ENCODE assay signal across 8 cellular contexts in the genomic region with DNA sequence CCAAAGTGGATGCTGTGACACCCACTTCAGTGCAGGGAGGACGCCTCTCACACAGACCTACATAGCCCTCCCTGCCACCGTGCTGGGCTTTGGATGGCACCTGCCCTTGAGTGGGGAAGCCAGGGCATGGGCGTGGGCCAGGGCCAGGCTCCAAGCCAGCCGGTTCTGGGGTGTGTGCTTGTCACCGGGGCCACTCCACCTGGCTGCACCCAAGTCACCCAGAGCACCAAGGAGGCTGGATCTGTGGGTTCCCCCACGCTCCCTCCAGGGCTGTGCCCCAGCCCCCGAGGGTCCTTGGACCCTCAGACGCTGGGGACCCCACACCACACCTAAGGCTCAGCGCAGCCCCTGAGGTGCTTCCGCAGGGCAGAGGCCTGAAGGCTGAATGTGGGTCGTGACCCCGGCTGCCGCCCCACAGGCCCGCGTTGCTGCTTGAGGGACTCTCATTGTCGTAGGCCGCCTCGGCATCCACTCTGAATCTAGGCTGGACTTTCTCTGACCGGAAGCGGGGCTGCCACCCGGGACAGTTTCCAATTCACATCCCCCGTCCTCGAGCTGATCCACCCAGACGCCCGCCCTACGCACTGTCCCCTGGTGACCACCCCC. TPM values are rescaled to one million over a fixed set of nuclear protein-coding genes. Genes with fewer than 3 reads are reported as not detected.
DNase-seq lines count a peak whose midpoint lies in the region; ATAC-seq, FAIRE-seq and TF ChIP-seq lines count a peak whose summit lies in the region.
"Had no signal": no experiment of that assay in that cellular context is flagged by ENCODE, and none has a peak within 500 bp of the region (broad histone marks: within the 10 kb centered on the region; RNA-seq: fewer than 3 reads in every experiment).

No MANE protein-coding gene starts in this region.

- H3K27ac ChIP-seq in GM12878 (ENCODE audit: control insufficient read depth, insufficient read depth) (no peak overlapping the region), muscle layer of duodenum (ENCODE audit: low read length) (no peak overlapping the region)

- POLR2A ChIA-PET in GM12878 (lab: Charles Lee) = no interaction called here

- WGBS in GM12878 (ENCODE audit: insufficient coverage, insufficient replicate concordance, low lambda C conversion rate, missing lambda C conversion rate) = 39% methylated on average over 26 of the region's 26 CpGs

- no peak for DNase-seq in AG09309 (ENCODE audit: low read depth)
- DNase-seq in GM12878 (ENCODE audit: low read depth, low spot score) = no peak
- no peak for DNase-seq in NCI-H82 treated with DMSO at 0.1 percent for 48 hours (lab: John Stamatoyannopoulos, UW; ENCODE audit: unreplicated experiment)
- DNase-seq: erythroblast, NCI-H524 had no signal

- H3K36me3 ChIP-seq in GM12878 (ENCODE audit: control insufficient read depth in 2 of 2, insufficient read depth in 2 of 2, low read length in 1 of 2) = no peaks in the 10 kb centered on the region
- H3K36me3 ChIP-seq in muscle layer of duodenum (ENCODE audit: control insufficient read depth in 1 of 2, insufficient read depth in 2 of 2, low read length in 2 of 2) = peaks cover 0 to 9% of the 10 kb centered on the region in 2 donors

- TF ChIP-seq POLR2A in GM12878 (IDR thresholded peaks at IDR 0.05; ENCODE audit: low read depth, low read length) = no peak

- intact Hi-C loops in GM12878 (cut with micrococcal nuclease; ENCODE audit: unreplicated experiment) = no loop called here

- in situ Hi-C loops in GM12878 (cut with MboI) = no loop called here

- ATAC-seq in GM12878 (peak; percentile 16; the same call in 2 of the 3 replicates), HG03097 (IDR thresholded peaks at IDR 0.05; ENCODE audit: low FRiP score, unreplicated experiment) (no peak), GM21381 (IDR thresholded peaks at IDR 0.05; ENCODE audit: unreplicated experiment) (no peak)

- H3K4me3 ChIP-seq in AG09309 (ENCODE audit: control insufficient read depth, low read depth, low read length) = peak overlapping the region; percentile 95
- no peak overlapping the region for H3K4me3 ChIP-seq in GM12878
- H3K4me3 ChIP-seq in muscle layer of duodenum (ENCODE audit: low read depth in 1 of 2, low read length in 2 of 2) = peak overlapping the region; percentile 56 to 72

- CTCF ChIA-PET in GM12878 (lab: Yijun Ruan, JAX) = no interaction called here

- no peaks in the 10 kb centered on the region for H4K20me1 ChIP-seq in GM12878 (ENCODE audit: control insufficient read depth, insufficient read depth)

- no peak for FAIRE-seq in GM12878 (lab: Jason Lieb, UNC)

- BruUV-seq in GM12878 (replicated peaks; lab: Mats Ljungman, UMichigan) = no TSS peak

- no peaks in the 10 kb centered on the region for H3K79me2 ChIP-seq in GM12878 (ENCODE audit: control insufficient read depth, insufficient read depth, low read length)

- no peak for TF ChIP-seq CTCF in AG09309 (IDR thresholded peaks at IDR 0.05; ENCODE audit: control insufficient read depth, insufficient read depth, low read depth, low read length, missing control alignments)
- TF ChIP-seq CTCF in GM12878 (IDR thresholded peaks at IDR 0.05 in 2 of 3, conservative IDR thresholded peaks at IDR 0.05 in 1 of 3; ENCODE audit: control insufficient read depth in 2 of 3, extremely low read depth in 1 of 3, insufficient read depth in 1 of 3, low read depth in 3 of 3, low read length in 3 of 3) = no peak

- H3K4me1 ChIP-seq in GM12878 (ENCODE audit: control insufficient read depth, insufficient read depth, low read length) (peaks cover 5% of the 10 kb centered on the region), muscle layer of duodenum (ENCODE audit: control insufficient read depth in 1 of 2, insufficient read depth in 2 of 2, low read length in 2 of 2) (peaks cover 6 to 76% of the 10 kb centered on the region in 2 donors)

- H3K4me2 ChIP-seq in GM12878 (ENCODE audit: control insufficient read depth, insufficient read depth) = no peak overlapping the region

- no peak overlapping the region for H2AFZ ChIP-seq in GM12878 (ENCODE audit: control insufficient read depth, low read depth, low read length)

- H3K9ac ChIP-seq in GM12878 (ENCODE audit: control insufficient read depth, insufficient read depth, low read length) = no peak overlapping the region

- no peak for TF ChIP-seq EP300 in GM12878 (IDR thresholded peaks at IDR 0.05; ENCODE audit: borderline replicate concordance in 1 of 2, control insufficient read depth in 1 of 2, low read depth in 2 of 2, low read length in 2 of 2)

- no peak for TF ChIP-seq RAD21 in GM12878 (IDR thresholded peaks at IDR 0.05; ENCODE audit: insufficient read depth, low read depth, low read length)

- H3K27me3 ChIP-seq in GM12878 (replicated peaks in 1 of 2; ENCODE audit: control insufficient read depth in 2 of 2, insufficient read depth in 2 of 2, low read length in 1 of 2) (peaks cover 0 to 3% of the 10 kb centered on the region in 2 experiments; a peak in 2 of 4 replicates), muscle layer of duodenum (ENCODE audit: low read depth, low read length) (peaks cover 7% of the 10 kb centered on the region)

- RAD21 ChIA-PET in GM12878 (lab: Charles Lee; ENCODE audit: unreplicated experiment) = no interaction called here

- H3K9me3 ChIP-seq in GM12878 (replicated peaks; ENCODE audit: control insufficient read depth, insufficient read depth, low read length) = no peaks in the 10 kb centered on the region
- no peaks in the 10 kb centered on the region for H3K9me3 ChIP-seq in muscle layer of duodenum (ENCODE audit: control insufficient read depth in 1 of 2, low read length in 2 of 2)

- SMC1A ChIA-PET in GM12878 (lab: Charles Lee; ENCODE audit: uncharacterized antibody, unreplicated experiment) = no interaction called here

RNA-seq across cellular contexts. Expression of gene MXRA8, which starts 1.5 kb away (rescaled TPM):
- total RNA-seq in GM12878 (2013; cell fraction: nucleolus; rRNA removed) = 0.88 and 1.5 TPM in 2 replicates
- total RNA-seq in GM12878 (2014; rRNA removed) (not detected in 2 replicates), GM12878 (2014; rRNA removed; fragmentation: Illumina TruSeq; extraction: Trizol) (not detected in 2 replicates), GM12878 (2021) (0.29 and 0.54 TPM in 2 replicates)
- 0.68 TPM for polyA plus RNA-seq in GM12878 (2011; ENCODE audit: low read depth)
- polyA plus RNA-seq in GM12878 (2011; rRNA removed) (0.11 and 0.20 TPM in 2 replicates), GM12878 (2014; fragmentation: Illumina TruSeq; extraction: Trizol) (not detected in 2 replicates), GM12878 (2014; fragmentation: Nextera tagmentation; extraction: Ambion mirVana) (not detected), GM12878 (2014; rRNA removed) (0.19 and 0.27 TPM in 2 replicates), GM12878 (2016; fragmentation: Nextera tagmentation; extraction: Ambion mirVana) (under 1 TPM in 1 of 2 experiments, not detected in 1; 0.15 TPM)
- polyA plus RNA-seq in GM12878 (2011; cell fraction: cytosol; rRNA removed) = 0.32 and 0.49 TPM in 2 replicates
- 1.3 and 2.1 TPM in 2 replicates for polyA plus RNA-seq in GM12878 (2011; cell fraction: nucleus; rRNA removed)
- 2.5 and 3.7 TPM in 2 replicates for polyA plus RNA-seq in GM12878 (2012)
- polyA minus RNA-seq in GM12878 (2011; rRNA and poly(A)+ RNA removed) = not detected in 2 replicates
- polyA minus RNA-seq in GM12878 (2011; cell fraction: cytosol; rRNA and poly(A)+ RNA removed) = not detected in 2 replicates
- 0.38 TPM in 1 of 2 replicates, not detected in the other for polyA minus RNA-seq in GM12878 (2011; cell fraction: nucleus; rRNA and poly(A)+ RNA removed)

RNA-seq across cellular contexts. Expression of gene DVL1, which starts 7.7 kb away (rescaled TPM):
- 58.9 and 70.1 TPM in 2 replicates for total RNA-seq in GM12878 (2013; cell fraction: nucleolus; rRNA removed)
- 23.5 and 31.1 TPM in 2 replicates for total RNA-seq in GM12878 (2014; rRNA removed)
- 6.1 and 7.5 TPM in 2 replicates for total RNA-seq in GM12878 (2014; rRNA removed; fragmentation: Illumina TruSeq; extraction: Trizol)
- 29.8 and 30.8 TPM in 2 replicates for total RNA-seq in GM12878 (2021)
- polyA plus RNA-seq in GM12878 (2011; ENCODE audit: low read depth) = 3.9 TPM
- polyA plus RNA-seq in GM12878 (2011; rRNA removed) = 3.6 and 7.3 TPM in 2 replicates
- polyA plus RNA-seq in GM12878 (2011; cell fraction: cytosol; rRNA removed) = 9.5 and 17.3 TPM in 2 replicates
- 104 and 127 TPM in 2 replicates for polyA plus RNA-seq in GM12878 (2011; cell fraction: nucleus; rRNA removed)
- polyA plus RNA-seq in GM12878 (2012) = 16.5 and 17.7 TPM in 2 replicates
- polyA plus RNA-seq in GM12878 (2014; fragmentation: Illumina TruSeq; extraction: Trizol) = 0.48 and 1.6 TPM in 2 replicates
- polyA plus RNA-seq in GM12878 (2014; fragmentation: Nextera tagmentation; extraction: Ambion mirVana) = under 1 TPM; 0.10 to 0.53 TPM
- polyA plus RNA-seq in GM12878 (2014; rRNA removed) = 29.6 and 35.6 TPM in 2 replicates
- 1 to 10 TPM; 1.3 to 1.9 TPM for polyA plus RNA-seq in GM12878 (2016; fragmentation: Nextera tagmentation; extraction: Ambion mirVana)
- 7.3 and 12.8 TPM in 2 replicates for polyA minus RNA-seq in GM12878 (2011; rRNA and poly(A)+ RNA removed)
- polyA minus RNA-seq in GM12878 (2011; cell fraction: cytosol; rRNA and poly(A)+ RNA removed) = 10.6 and 10.9 TPM in 2 replicates
- polyA minus RNA-seq in GM12878 (2011; cell fraction: nucleus; rRNA and poly(A)+ RNA removed) = 20.3 and 28.3 TPM in 2 replicates

RNA-seq across cellular contexts. Expression of gene AURKAIP1, which starts 18.1 kb away (rescaled TPM):
- total RNA-seq in GM12878 (2013; cell fraction: nucleolus; rRNA removed) = 22.6 and 24.0 TPM in 2 replicates
- total RNA-seq in GM12878 (2014; rRNA removed) (146 and 177 TPM in 2 replicates), GM12878 (2014; rRNA removed; fragmentation: Illumina TruSeq; extraction: Trizol) (30.2 and 37.4 TPM in 2 replicates), GM12878 (2021) (198 and 210 TPM in 2 replicates)
- 20.8 TPM for polyA plus RNA-seq in GM12878 (2011; ENCODE audit: low read depth)
- polyA plus RNA-seq in GM12878 (2011; rRNA removed) (38.3 and 66.8 TPM in 2 replicates), GM12878 (2014; fragmentation: Illumina TruSeq; extraction: Trizol) (3.9 and 26.5 TPM in 2 replicates), GM12878 (2014; fragmentation: Nextera tagmentation; extraction: Ambion mirVana) (10 to 100 TPM in 1 of 2 experiments, 1 to 10 TPM in 1; 6.5 to 26.6 TPM), GM12878 (2014; rRNA removed) (173 and 210 TPM in 2 replicates), GM12878 (2016; fragmentation: Nextera tagmentation; extraction: Ambion mirVana) (100 to 1,000 TPM; 341 to 366 TPM)
- polyA plus RNA-seq in GM12878 (2011; cell fraction: cytosol; rRNA removed) = 70.8 and 124 TPM in 2 replicates
- 62.5 and 90.9 TPM in 2 replicates for polyA plus RNA-seq in GM12878 (2011; cell fraction: nucleus; rRNA removed)
- 75.5 and 78.2 TPM in 2 replicates for polyA plus RNA-seq in GM12878 (2012)
- polyA minus RNA-seq in GM12878 (2011; rRNA and poly(A)+ RNA removed) = 8.2 and 28.6 TPM in 2 replicates
- polyA minus RNA-seq in GM12878 (2011; cell fraction: cytosol; rRNA and poly(A)+ RNA removed) = 20.0 and 26.7 TPM in 2 replicates
- polyA minus RNA-seq in GM12878 (2011; cell fraction: nucleus; rRNA and poly(A)+ RNA removed) = 17.2 and 20.6 TPM in 2 replicates

RNA-seq across cellular contexts. Expression of gene TAS1R3, which starts 25.8 kb away (rescaled TPM):
- 0.73 and 1.2 TPM in 2 replicates for total RNA-seq in GM12878 (2013; cell fraction: nucleolus; rRNA removed)
- total RNA-seq in GM12878 (2014; rRNA removed) (0.05 and 0.06 TPM in 2 replicates), GM12878 (2014; rRNA removed; fragmentation: Illumina TruSeq; extraction: Trizol) (0.04 and 0.05 TPM in 2 replicates), GM12878 (2021) (0.29 and 0.51 TPM in 2 replicates)
- polyA plus RNA-seq in GM12878 (2011; ENCODE audit: low read depth) = 0.20 TPM
- polyA plus RNA-seq in GM12878 (2011; rRNA removed) (0.03 and 0.08 TPM in 2 replicates), GM12878 (2014; fragmentation: Illumina TruSeq; extraction: Trizol) (not detected in 2 replicates), GM12878 (2014; fragmentation: Nextera tagmentation; extraction: Ambion mirVana) (not detected), GM12878 (2014; rRNA removed) (0.19 and 0.41 TPM in 2 replicates), GM12878 (2016; fragmentation: Nextera tagmentation; extraction: Ambion mirVana) (under 1 TPM; 0.08 to 0.38 TPM)
- 0.10 and 0.15 TPM in 2 replicates for polyA plus RNA-seq in GM12878 (2011; cell fraction: cytosol; rRNA removed)
- 2.7 and 2.9 TPM in 2 replicates for polyA plus RNA-seq in GM12878 (2011; cell fraction: nucleus; rRNA removed)
- polyA plus RNA-seq in GM12878 (2012) = 0.46 and 0.62 TPM in 2 replicates
- polyA minus RNA-seq in GM12878 (2011; rRNA and poly(A)+ RNA removed) = 0.21 TPM in 1 of 2 replicates, not detected in the other
- polyA minus RNA-seq in GM12878 (2011; cell fraction: cytosol; rRNA and poly(A)+ RNA removed) = 0.27 TPM in 1 of 2 replicates, not detected in the other
- 0.60 and 0.77 TPM in 2 replicates for polyA minus RNA-seq in GM12878 (2011; cell fraction: nucleus; rRNA and poly(A)+ RNA removed)

RNA-seq across cellular contexts. Expression of gene CPTP, which starts 32.3 kb away (rescaled TPM):
- total RNA-seq in GM12878 (2013; cell fraction: nucleolus; rRNA removed) = 16.5 and 18.3 TPM in 2 replicates
- total RNA-seq in GM12878 (2014; rRNA removed) = 16.7 and 21.2 TPM in 2 replicates
- total RNA-seq in GM12878 (2014; rRNA removed; fragmentation: Illumina TruSeq; extraction: Trizol) = 2.8 and 4.3 TPM in 2 replicates
- 19.6 and 20.2 TPM in 2 replicates for total RNA-seq in GM12878 (2021)
- 2.5 TPM for polyA plus RNA-seq in GM12878 (2011; ENCODE audit: low read depth)
- 1.7 and 2.9 TPM in 2 replicates for polyA plus RNA-seq in GM12878 (2011; rRNA removed)
- 6.0 and 10.7 TPM in 2 replicates for polyA plus RNA-seq in GM12878 (2011; cell fraction: cytosol; rRNA removed)
- polyA plus RNA-seq in GM12878 (2011; cell fraction: nucleus; rRNA removed) = 9.1 and 12.3 TPM in 2 replicates
- polyA plus RNA-seq in GM12878 (2012) = 10.1 and 10.4 TPM in 2 replicates
- polyA plus RNA-seq in GM12878 (2014; fragmentation: Illumina TruSeq; extraction: Trizol) = 1.8 TPM in 1 of 2 replicates, not detected in the other
- polyA plus RNA-seq in GM12878 (2014; fragmentation: Nextera tagmentation; extraction: Ambion mirVana) = under 1 TPM; 0.06 to 0.18 TPM
- polyA plus RNA-seq in GM12878 (2014; rRNA removed) = 15.7 and 19.2 TPM in 2 replicates
- 10 to 100 TPM; 17.7 to 24.3 TPM for polyA plus RNA-seq in GM12878 (2016; fragmentation: Nextera tagmentation; extraction: Ambion mirVana)
- polyA minus RNA-seq in GM12878 (2011; rRNA and poly(A)+ RNA removed) = 1.8 and 7.2 TPM in 2 replicates
- 5.3 and 9.6 TPM in 2 replicates for polyA minus RNA-seq in GM12878 (2011; cell fraction: cytosol; rRNA and poly(A)+ RNA removed)
- polyA minus RNA-seq in GM12878 (2011; cell fraction: nucleus; rRNA and poly(A)+ RNA removed) = 11.4 and 14.2 TPM in 2 replicates
